In genomic region chr12:108341356-108341755, GRCh38 we compare ENCODE assay signal across 26 cellular contexts. TPM values are rescaled to one million over a fixed set of nuclear protein-coding genes. Genes with fewer than 3 reads are reported as not detected.
"Had no signal": no experiment of that assay in that cellular context is flagged by ENCODE, and none has a peak within 500 bp of the region (broad histone marks: within the 10 kb centered on the region; RNA-seq: fewer than 3 reads in every experiment).

No MANE protein-coding gene starts in this region.

- H3K27ac Mint-ChIP-seq: activated CD8-positive, alpha-beta T cell treated with anti-CD3 and anti-CD28 coated beads, Interleukin-2, amount 10 ng/mL, durations not matched to agents 7 days and 5 days; activated naive CD4-positive, alpha-beta T cell treated with anti-CD3 and anti-CD28 coated beads, Interleukin-2, amount 50 U/mL, for 72 hours; T-helper 1 cell treated with Interleukin-12 subunit alpha and Interleukin-12 subunit beta and Interleukin-4 antibody, amounts not matched to agents 30 μg/mL and 1 μg/mL, for 36 hours; WTC11 had no signal

- H3K36me3 ChIP-seq: adrenal gland, SJSA1 had no signal

- H3K27ac ChIP-seq: adrenal gland, body of pancreas, SJSA1 had no signal

- H3K4me3 Mint-ChIP-seq: activated CD8-positive, alpha-beta T cell treated with anti-CD3 and anti-CD28 coated beads, Interleukin-2, amount 10 ng/mL, durations not matched to agents 7 days and 5 days; central memory CD8-positive, alpha-beta T cell; T-helper 1 cell treated with Interleukin-12 subunit alpha and Interleukin-12 subunit beta and Interleukin-4 antibody, amounts not matched to agents 30 μg/mL and 1 μg/mL, for 36 hours; WTC11 had no signal

- H3K4me1 ChIP-seq: adrenal gland, body of pancreas, SJSA1 had no signal

- H3K9me3 Mint-ChIP-seq: activated naive CD4-positive, alpha-beta T cell treated with anti-CD3 and anti-CD28 coated beads, Interleukin-2, amount 50 U/mL, for 72 hours; central memory CD8-positive, alpha-beta T cell; T-helper 1 cell treated with Interleukin-12 subunit alpha and Interleukin-12 subunit beta and Interleukin-4 antibody, amounts not matched to agents 30 μg/mL and 1 μg/mL, for 36 hours had no signal

- H3K9me3 ChIP-seq: adrenal gland, body of pancreas, SJSA1 had no signal

- H3K36me3 Mint-ChIP-seq: activated naive CD4-positive, alpha-beta T cell treated with anti-CD3 and anti-CD28 coated beads, Interleukin-2, amount 50 U/mL, for 72 hours; WTC11 had no signal

- H3K27me3 ChIP-seq: adrenal gland, body of pancreas had no signal

- H3K4me3 ChIP-seq: adrenal gland, body of pancreas, SJSA1 had no signal

- DNase-seq: activated CD4-positive, alpha-beta T cell treated with anti-CD3 and anti-CD28 coated beads for 48 hours; activated CD4-positive, alpha-beta T cell treated with anti-CD3 and anti-CD28 coated beads, Interleukin-2, amount 50 U/mL, for 4 hours; activated CD4-positive, CD25-positive, alpha-beta regulatory T cell treated with anti-CD3 and anti-CD28 coated beads, Interleukin-2, amount 50 U/mL, for 72 hours; activated CD8-positive, alpha-beta memory T cell treated with anti-CD3 and anti-CD28 coated beads, Interleukin-2, amount 50 U/mL, for 48 hours; activated CD8-positive, alpha-beta T cell treated with anti-CD3 and anti-CD28 coated beads, Interleukin-2, amount 10 ng/mL, durations not matched to agents 7 days and 5 days; activated T-cell treated with anti-CD3 and anti-CD28 coated beads, Interleukin-2, amount 50 U/mL, for 1 hour; adrenal gland; aorta; body of pancreas; KG1; NCI-H1092 treated with DMSO at 0.1 percent for 48 hours; NCI-H1417 treated with DMSO at 0.1 percent for 48 hours; NCI-H1694; NCI-H2029; NCI-H2107; NCI-H2171 treated with DMSO at 0.1 percent for 48 hours; NCI-H226; NCI-H526; SHP77; T-helper 9 cell had no signal

RNA-seq across cellular contexts. Expression of gene CMKLR1, which starts 2.2 kb away (rescaled TPM):
- total RNA-seq: activated naive CD4-positive, alpha-beta T cell treated with anti-CD3 and anti-CD28 coated beads, Interleukin-2, amount 50 U/mL, for 72 hours; NCI-H460; SJSA1 had no signal
